29 cellular contexts compared by ENCODE assay signal in genomic region chr10:116587878-116588590, GRCh38. TPM values are rescaled to one million over a fixed set of nuclear protein-coding genes. Genes with fewer than 3 reads are reported as not detected.
"Had no signal": no experiment of that assay in that cellular context is flagged by ENCODE, and none has a peak within 500 bp of the region (broad histone marks: within the 10 kb centered on the region; RNA-seq: fewer than 3 reads in every experiment).

No MANE protein-coding gene starts in this region.

- H3K4me1 ChIP-seq: breast epithelium had no signal

- H3K27me3 ChIP-seq: breast epithelium had no signal

- H3K4me1 Mint-ChIP-seq: activated B cell treated with CpG ODN at 0.5 μM for 24 hours; activated CD4-positive, alpha-beta T cell treated with anti-CD3 and anti-CD28 coated beads, Interleukin-2, amount 10 ng/mL, durations not matched to agents 24 days and 14 days; activated CD8-positive, alpha-beta memory T cell treated with anti-CD3 and anti-CD28 coated beads, Interleukin-2, amount 10 ng/mL, durations not matched to agents 7 days and 5 days; central memory CD8-positive, alpha-beta T cell; T-helper 17 cell had no signal

- H3K27ac Mint-ChIP-seq: activated B cell treated with CpG ODN at 0.5 μM for 24 hours; activated CD4-positive, alpha-beta T cell treated with anti-CD3 and anti-CD28 coated beads, Interleukin-2, amount 10 ng/mL, durations not matched to agents 24 days and 14 days; activated CD8-positive, alpha-beta memory T cell treated with anti-CD3 and anti-CD28 coated beads, Interleukin-2, amount 10 ng/mL, durations not matched to agents 7 days and 5 days; activated naive CD8-positive, alpha-beta T cell; activated T-cell treated with anti-CD3 and anti-CD28 coated beads, Interleukin-2, amount 50 U/mL, for 24 hours; activated T-helper 1 cell treated with anti-CD3 and anti-CD28 coated beads, Interleukin-12 subunit alpha, Interleukin-12 subunit beta, Interleukin-2, Interleukin-4 antibody, amounts not matched to agents 30 ng/mL and 10 ng/mL and 1 ng/mL, durations not matched to agents 14 hours and 24 hours and 36 hours; T-helper 17 cell had no signal

- DNase-seq: activated B cell treated with CpG ODN at 0.5 μM for 24 hours; activated CD4-positive, alpha-beta T cell treated with anti-CD3 and anti-CD28 coated beads for 1 hour; activated CD4-positive, alpha-beta T cell treated with anti-CD3 and anti-CD28 coated beads, Interleukin-2, amount 10 ng/mL, durations not matched to agents 24 days and 14 days; activated CD4-positive, alpha-beta T cell treated with anti-CD3 and anti-CD28 coated beads, Interleukin-2, amount 50 U/mL, for 48 hours; activated CD8-positive, alpha-beta memory T cell treated with anti-CD3 and anti-CD28 coated beads, Interleukin-2, amount 10 ng/mL, durations not matched to agents 7 days and 5 days; activated effector memory CD4-positive, alpha-beta T cell treated with anti-CD3 and anti-CD28 coated beads, Interleukin-2, amount 50 U/mL, for 16 hours; activated naive CD4-positive, alpha-beta T cell treated with Interleukin-2 at 50 U/mL for 16 hours; activated T-cell treated with anti-CD3 and anti-CD28 coated beads, Interleukin-2, amount 50 U/mL, for 24 hours; KG1; MV-4-11; NCI-H1092 treated with DMSO at 0.1 percent for 48 hours; NCI-H1436; NCI-H1694 treated with DMSO at 0.1 percent for 48 hours; NCI-H2029 treated with DMSO at 0.1 percent for 48 hours; NCI-H345; NCI-H510A treated with DMSO at 0.1 percent for 48 hours; NCI-H69; PC-3; SIG-M5; T-helper 17 cell; T-helper 9 cell had no signal

- H3K36me3 Mint-ChIP-seq: activated CD8-positive, alpha-beta memory T cell treated with anti-CD3 and anti-CD28 coated beads, Interleukin-2, amount 10 ng/mL, durations not matched to agents 7 days and 5 days; activated naive CD8-positive, alpha-beta T cell had no signal

- FAIRE-seq: TTC549 had no signal

- H3K4me3 ChIP-seq: breast epithelium had no signal

- H3K36me3 ChIP-seq: breast epithelium had no signal

- H3K9me3 Mint-ChIP-seq: activated CD4-positive, alpha-beta T cell treated with anti-CD3 and anti-CD28 coated beads, Interleukin-2, amount 10 ng/mL, durations not matched to agents 24 days and 14 days; activated T-cell treated with anti-CD3 and anti-CD28 coated beads, Interleukin-2, amount 50 U/mL, for 24 hours; activated T-helper 1 cell treated with anti-CD3 and anti-CD28 coated beads, Interleukin-12 subunit alpha, Interleukin-12 subunit beta, Interleukin-2, Interleukin-4 antibody, amounts not matched to agents 30 ng/mL and 10 ng/mL and 1 ng/mL, durations not matched to agents 14 hours and 24 hours and 36 hours had no signal

- H3K27me3 Mint-ChIP-seq: activated B cell treated with CpG ODN at 0.5 μM for 24 hours; activated CD4-positive, alpha-beta T cell treated with anti-CD3 and anti-CD28 coated beads, Interleukin-2, amount 10 ng/mL, durations not matched to agents 24 days and 14 days; activated CD8-positive, alpha-beta memory T cell treated with anti-CD3 and anti-CD28 coated beads, Interleukin-2, amount 10 ng/mL, durations not matched to agents 7 days and 5 days; activated naive CD8-positive, alpha-beta T cell; activated T-cell treated with anti-CD3 and anti-CD28 coated beads, Interleukin-2, amount 50 U/mL, for 24 hours; central memory CD8-positive, alpha-beta T cell had no signal

- H3K9me3 ChIP-seq: breast epithelium had no signal

- ATAC-seq: activated CD8-positive, alpha-beta memory T cell treated with anti-CD3 and anti-CD28 coated beads, Interleukin-2, amount 10 ng/mL, durations not matched to agents 7 days and 5 days; PC-3; T-helper 17 cell had no signal

- H3K27ac ChIP-seq: breast epithelium had no signal

- H3K4me3 Mint-ChIP-seq: activated B cell treated with CpG ODN at 0.5 μM for 24 hours; activated CD4-positive, alpha-beta T cell treated with anti-CD3 and anti-CD28 coated beads, Interleukin-2, amount 10 ng/mL, durations not matched to agents 24 days and 14 days; activated CD8-positive, alpha-beta memory T cell treated with anti-CD3 and anti-CD28 coated beads, Interleukin-2, amount 10 ng/mL, durations not matched to agents 7 days and 5 days; activated naive CD8-positive, alpha-beta T cell; activated T-cell treated with anti-CD3 and anti-CD28 coated beads, Interleukin-2, amount 50 U/mL, for 24 hours; activated T-helper 1 cell treated with anti-CD3 and anti-CD28 coated beads, Interleukin-12 subunit alpha, Interleukin-12 subunit beta, Interleukin-2, Interleukin-4 antibody, amounts not matched to agents 30 ng/mL and 10 ng/mL and 1 ng/mL, durations not matched to agents 14 hours and 24 hours and 36 hours; central memory CD8-positive, alpha-beta T cell; T-helper 17 cell had no signal

RNA-seq across cellular contexts. Expression of gene PNLIPRP1, which starts 2.7 kb away (rescaled TPM):
- total RNA-seq: activated B cell treated with CpG ODN at 0.5 μM for 24 hours; activated CD4-positive, alpha-beta T cell treated with anti-CD3 and anti-CD28 coated beads, Interleukin-2, amount 10 ng/mL, durations not matched to agents 24 days and 14 days; activated CD8-positive, alpha-beta memory T cell treated with anti-CD3 and anti-CD28 coated beads, Interleukin-2, amount 10 ng/mL, durations not matched to agents 7 days and 5 days; activated T-helper 1 cell treated with anti-CD3 and anti-CD28 coated beads, Interleukin-12 subunit alpha, Interleukin-12 subunit beta, Interleukin-2, Interleukin-4 antibody, amounts not matched to agents 30 ng/mL and 10 ng/mL and 1 ng/mL, durations not matched to agents 14 hours and 24 hours and 36 hours; breast epithelium; LHCN-M2; MCF 10A; PC-3; RPMI7951; T-helper 17 cell had no signal

RNA-seq across cellular contexts. Expression of gene PNLIPRP2, which starts 32.7 kb away (rescaled TPM):
- total RNA-seq: activated B cell treated with CpG ODN at 0.5 μM for 24 hours; activated CD4-positive, alpha-beta T cell treated with anti-CD3 and anti-CD28 coated beads, Interleukin-2, amount 10 ng/mL, durations not matched to agents 24 days and 14 days; activated CD8-positive, alpha-beta memory T cell treated with anti-CD3 and anti-CD28 coated beads, Interleukin-2, amount 10 ng/mL, durations not matched to agents 7 days and 5 days; activated T-helper 1 cell treated with anti-CD3 and anti-CD28 coated beads, Interleukin-12 subunit alpha, Interleukin-12 subunit beta, Interleukin-2, Interleukin-4 antibody, amounts not matched to agents 30 ng/mL and 10 ng/mL and 1 ng/mL, durations not matched to agents 14 hours and 24 hours and 36 hours; breast epithelium; LHCN-M2; MCF 10A; PC-3; RPMI7951; T-helper 17 cell had no signal

RNA-seq across cellular contexts. Expression of gene PNLIP, which starts 42.3 kb away (rescaled TPM):
- total RNA-seq: activated B cell treated with CpG ODN at 0.5 μM for 24 hours; activated CD4-positive, alpha-beta T cell treated with anti-CD3 and anti-CD28 coated beads, Interleukin-2, amount 10 ng/mL, durations not matched to agents 24 days and 14 days; activated CD8-positive, alpha-beta memory T cell treated with anti-CD3 and anti-CD28 coated beads, Interleukin-2, amount 10 ng/mL, durations not matched to agents 7 days and 5 days; activated T-helper 1 cell treated with anti-CD3 and anti-CD28 coated beads, Interleukin-12 subunit alpha, Interleukin-12 subunit beta, Interleukin-2, Interleukin-4 antibody, amounts not matched to agents 30 ng/mL and 10 ng/mL and 1 ng/mL, durations not matched to agents 14 hours and 24 hours and 36 hours; breast epithelium; MCF 10A; PC-3; RPMI7951; T-helper 17 cell had no signal
